In genomic region chr3:98512576-98512975, GRCh38 we compare ENCODE assay signal across 27 cellular contexts. TPM values are rescaled to one million over a fixed set of nuclear protein-coding genes. Genes with fewer than 3 reads are reported as not detected.
DNase-seq lines count a peak whose midpoint lies in the region; ATAC-seq and TF ChIP-seq lines count a peak whose summit lies in the region.
"Had no signal": no experiment of that assay in that cellular context is flagged by ENCODE, and none has a peak within 500 bp of the region (broad histone marks: within the 10 kb centered on the region; RNA-seq: fewer than 3 reads in every experiment).

No MANE protein-coding gene starts in this region.

- H3K4me3 ChIP-seq in BLaER1 treated with 17β-estradiol and CSF1 and Interleukin-3, amounts not matched to agents 10 nM and 100 nM = no peak overlapping the region
- H3K4me3 ChIP-seq: left lung, SJSA1, skin epidermis, testis, uterus had no signal

- no peak overlapping the region for H3K9ac ChIP-seq in BLaER1 treated with 17β-estradiol and CSF1 and Interleukin-3, amounts not matched to agents 10 nM and 100 nM
- H3K9ac ChIP-seq: parathyroid adenoma had no signal

- H3K9me3 ChIP-seq in BLaER1 treated with 17β-estradiol and CSF1 and Interleukin-3, amounts not matched to agents 10 nM and 100 nM (replicated peaks in 1 of 11) = no peaks in the 10 kb centered on the region
- H3K9me3 ChIP-seq: left lung, testis, uterus had no signal

- no peak for TF ChIP-seq POLR2A in erythroblast (IDR thresholded peaks at IDR 0.05; ENCODE audit: low read length)

- peaks cover 16 to 48% (median 35%) of the 10 kb centered on the region in 10 experiments for H3K4me1 ChIP-seq in BLaER1 treated with 17β-estradiol and CSF1 and Interleukin-3, amounts not matched to agents 10 nM and 100 nM
- H3K4me1 ChIP-seq: left lung, parathyroid adenoma, testis, uterus had no signal

- DNase-seq in HPDE6-E6E7 (ENCODE audit: extremely low spot score) (peak; percentile 49), caudate nucleus (lab: John Stamatoyannopoulos, UW) (no peak), A172 (ENCODE audit: low spot score) (no peak), erythroblast (lab: John Stamatoyannopoulos, UW) (no peak), NCI-H524 (lab: John Stamatoyannopoulos, UW) (no peak)
- DNase-seq: activated effector memory CD4-positive, alpha-beta T cell treated with anti-CD3 and anti-CD28 coated beads, Interleukin-2, amount 50 U/mL, for 16 hours; activated T-cell treated with anti-CD3 and anti-CD28 coated beads, Interleukin-2, amount 50 U/mL, for 1 hour; DMS 273 treated with DMSO at 0.1 percent for 48 hours; left lung; mesendoderm; NCI-H1436 treated with DMSO at 0.1 percent for 48 hours; NCI-H2107; NCI-H345; NCI-H748 treated with DMSO at 0.1 percent for 48 hours; stimulated activated naive CD4-positive, alpha-beta T cell; testis had no signal

- peaks cover 29 to 68% (median 44%) of the 10 kb centered on the region in 11 experiments for H3K36me3 ChIP-seq in BLaER1 treated with 17β-estradiol and CSF1 and Interleukin-3, amounts not matched to agents 10 nM and 100 nM
- H3K36me3 ChIP-seq: uterus had no signal

- H3K4me2 ChIP-seq in BLaER1 treated with 17β-estradiol and CSF1 and Interleukin-3, amounts not matched to agents 10 nM and 100 nM = peak overlapping the region in 4 of 11 experiments; percentile 31 to 73 (median 57); a peak in 8 of 22 replicates

- ATAC-seq in GM21619 (IDR thresholded peaks at IDR 0.05; ENCODE audit: unreplicated experiment) = no peak
- ATAC-seq: left lung had no signal

- H3K27me3 ChIP-seq in BLaER1 treated with 17β-estradiol and CSF1 and Interleukin-3, amounts not matched to agents 10 nM and 100 nM = no peaks in the 10 kb centered on the region
- H3K27me3 ChIP-seq in layer of hippocampus (ENCODE audit: control insufficient read depth, insufficient read depth, low read length) = no peaks in the 10 kb centered on the region
- H3K27me3 ChIP-seq: left lung, SJSA1, testis, uterus had no signal

- H4K20me1 ChIP-seq in BLaER1 treated with 17β-estradiol and CSF1 and Interleukin-3, amounts not matched to agents 10 nM and 100 nM = peaks cover 0 to 11% (median 0%) of the 10 kb centered on the region in 11 experiments; a peak in 4 of 22 replicates

- H3K27ac ChIP-seq in BLaER1 treated with 17β-estradiol and CSF1 and Interleukin-3, amounts not matched to agents 10 nM and 100 nM = peak overlapping the region in 9 of 11 experiments; percentile 4 to 68 (median 53); a peak in 17 of 22 replicates
- H3K27ac ChIP-seq in caudate nucleus (ENCODE audit: low read depth, low read length) (peak overlapping the region; percentile 50), layer of hippocampus (ENCODE audit: low read depth, low read length) (peak overlapping the region; percentile 50)
- H3K27ac ChIP-seq: HL-60, left lung, parathyroid adenoma, SJSA1, testis, uterus had no signal

RNA-seq across cellular contexts. Expression of gene CLDND1, which starts 10.1 kb away (rescaled TPM):
- 140 and 166 TPM in 2 replicates for total RNA-seq in A172 (2014; rRNA removed; shearing (Covaris generic))

RNA-seq across cellular contexts. Expression of gene OR5K2, which starts 15.1 kb away (rescaled TPM):
- total RNA-seq in A172 (2014; rRNA removed; shearing (Covaris generic)) = not detected in 2 replicates
- total RNA-seq: activated CD8-positive, alpha-beta memory T cell treated with anti-CD3 and anti-CD28 coated beads for 36 hours; B cell; dermis microvascular lymphatic vessel endothelial cell; left lung; SJSA1; testis; uterus had no signal

RNA-seq across cellular contexts. Expression of gene GPR15, which starts 19.2 kb away (rescaled TPM):
- not detected in 2 replicates for total RNA-seq in A172 (2014; rRNA removed; shearing (Covaris generic))
- total RNA-seq: dermis microvascular lymphatic vessel endothelial cell, SJSA1, testis, uterus had no signal

RNA-seq across cellular contexts. Expression of gene OR5K1, which starts 49.6 kb away (rescaled TPM):
- not detected in 2 replicates for total RNA-seq in A172 (2014; rRNA removed; shearing (Covaris generic))
- total RNA-seq: activated CD8-positive, alpha-beta memory T cell treated with anti-CD3 and anti-CD28 coated beads for 36 hours; B cell; dermis microvascular lymphatic vessel endothelial cell; left lung; SJSA1; testis; uterus had no signal
